28 cellular contexts compared by ENCODE assay signal in genomic region chr1:233208687-233209086, GRCh38.
"Had no signal": no experiment of that assay in that cellular context is flagged by ENCODE, and none has a peak within 500 bp of the region (broad histone marks: within the 10 kb centered on the region; RNA-seq: fewer than 3 reads in every experiment).

No MANE protein-coding gene starts in this region.

- H3K4me1 ChIP-seq: left ventricle myocardium inferior, pancreas, prostate gland, suprapubic skin, tibial artery, upper lobe of right lung had no signal

- H3K27ac ChIP-seq: left ventricle myocardium inferior, pancreas, prostate gland, skin epidermis, suprapubic skin, thoracic aorta, tibial artery, upper lobe of right lung had no signal

- H3K9me3 Mint-ChIP-seq: naive thymus-derived CD8-positive, alpha-beta T cell; nephron; neural crest cell; stimulated activated naive CD8-positive, alpha-beta T cell treated with anti-CD3 and anti-CD28 coated beads, Interleukin-15, Interleukin-2, amounts not matched to agents 100 ng/mL and 50 ng/mL, for 24 hours had no signal

- DNase-seq: hippocampal formation; left ventricle myocardium inferior; mesendoderm; midbrain; naive thymus-derived CD8-positive, alpha-beta T cell; nucleus accumbens; pancreas; posterior cingulate gyrus; retina; right cardiac atrium; stimulated activated CD4-positive, alpha-beta T cell treated with anti-CD3 and anti-CD28 coated beads, Interleukin-12 subunit alpha, Interleukin-12 subunit beta, amount 100 ng/mL, for 4 hours; stimulated activated CD4-positive, alpha-beta T cell treated with anti-CD3 and anti-CD28 coated beads, Interleukin-15, amount 100 ng/mL, for 24 hours; stimulated activated CD4-positive, alpha-beta T cell treated with anti-CD3 and anti-CD28 coated beads, Interleukin-2, amount 100 ng/mL, for 24 hours; stimulated activated CD4-positive, alpha-beta T cell treated with anti-CD3 and anti-CD28 coated beads, Interleukin-4, amount 100 ng/mL, for 1 hour; stimulated activated naive CD4-positive, alpha-beta T cell; tibial artery; trophoblast cell; upper lobe of right lung had no signal

- H3K4me3 ChIP-seq: left ventricle myocardium inferior, lung, pancreas, prostate gland, skin epidermis, suprapubic skin, thoracic aorta, tibial artery, upper lobe of right lung had no signal

- H3K4me1 Mint-ChIP-seq: neural crest cell had no signal

- H3K27me3 ChIP-seq: pancreas, suprapubic skin, tibial artery, upper lobe of right lung had no signal

- H3K36me3 ChIP-seq: left ventricle myocardium inferior, pancreas, prostate gland, suprapubic skin, thoracic aorta, upper lobe of right lung had no signal

- ATAC-seq: naive thymus-derived CD8-positive, alpha-beta T cell; pancreas; right cardiac atrium; sciatic nerve; upper lobe of right lung had no signal

- H3K4me3 Mint-ChIP-seq: naive thymus-derived CD8-positive, alpha-beta T cell; nephron; neural crest cell; stimulated activated naive CD8-positive, alpha-beta T cell treated with anti-CD3 and anti-CD28 coated beads, Interleukin-15, Interleukin-2, amounts not matched to agents 100 ng/mL and 50 ng/mL, for 24 hours had no signal

- H3K27me3 Mint-ChIP-seq: naive thymus-derived CD8-positive, alpha-beta T cell; stimulated activated naive CD8-positive, alpha-beta T cell treated with anti-CD3 and anti-CD28 coated beads, Interleukin-15, Interleukin-2, amounts not matched to agents 100 ng/mL and 50 ng/mL, for 24 hours had no signal

- H3K9me3 ChIP-seq: left ventricle myocardium inferior, pancreas, prostate gland, suprapubic skin, thoracic aorta, tibial artery, upper lobe of right lung had no signal

- FAIRE-seq: pancreas, urothelium cell line had no signal

- H3K27ac Mint-ChIP-seq: nephron; stimulated activated naive CD8-positive, alpha-beta T cell treated with anti-CD3 and anti-CD28 coated beads, Interleukin-15, Interleukin-2, amounts not matched to agents 100 ng/mL and 50 ng/mL, for 24 hours had no signal
